21 cellular contexts compared by ENCODE assay signal in genomic region chr6:159512571-159512970, GRCh38.
"Had no signal": no experiment of that assay in that cellular context is flagged by ENCODE, and none has a peak within 500 bp of the region (broad histone marks: within the 10 kb centered on the region; RNA-seq: fewer than 3 reads in every experiment).

No MANE protein-coding gene starts in this region.

- H3K36me3 ChIP-seq: esophagus muscularis mucosa, gastroesophageal sphincter, heart left ventricle had no signal

- H3K4me1 ChIP-seq: foreskin keratinocyte, heart left ventricle had no signal

- H3K27ac ChIP-seq: coronary artery, dorsolateral prefrontal cortex, esophagus muscularis mucosa, foreskin keratinocyte, gastroesophageal sphincter, heart left ventricle, hepatocyte had no signal

- H3K9me3 ChIP-seq: mucosa of descending colon had no signal

- H3K4me3 ChIP-seq: coronary artery, dorsolateral prefrontal cortex, esophagus muscularis mucosa, gastroesophageal sphincter, heart left ventricle, hepatocyte, mucosa of descending colon had no signal

- DNase-seq: dermis blood vessel endothelial cell; dorsolateral prefrontal cortex; effector CD4-positive, alpha-beta T cell; effector memory CD4-positive, alpha-beta T cell; foreskin keratinocyte; heart left ventricle; hypothalamus; immature natural killer cell; islet precursor cell; kidney; kidney glomerular epithelial cell; left colon; left ventricle myocardium superior; mesenchymal stem cell; mucosa of descending colon; naive B cell had no signal

- H3K27me3 ChIP-seq: esophagus muscularis mucosa, foreskin keratinocyte, gastroesophageal sphincter, heart left ventricle, hepatocyte had no signal

- ATAC-seq: foreskin keratinocyte, gastroesophageal sphincter, heart left ventricle, left colon, left lobe of liver, left ventricle myocardium superior, mucosa of descending colon had no signal
